Comparison of ENCODE assay signal across 8 cellular contexts in the genomic region with DNA sequence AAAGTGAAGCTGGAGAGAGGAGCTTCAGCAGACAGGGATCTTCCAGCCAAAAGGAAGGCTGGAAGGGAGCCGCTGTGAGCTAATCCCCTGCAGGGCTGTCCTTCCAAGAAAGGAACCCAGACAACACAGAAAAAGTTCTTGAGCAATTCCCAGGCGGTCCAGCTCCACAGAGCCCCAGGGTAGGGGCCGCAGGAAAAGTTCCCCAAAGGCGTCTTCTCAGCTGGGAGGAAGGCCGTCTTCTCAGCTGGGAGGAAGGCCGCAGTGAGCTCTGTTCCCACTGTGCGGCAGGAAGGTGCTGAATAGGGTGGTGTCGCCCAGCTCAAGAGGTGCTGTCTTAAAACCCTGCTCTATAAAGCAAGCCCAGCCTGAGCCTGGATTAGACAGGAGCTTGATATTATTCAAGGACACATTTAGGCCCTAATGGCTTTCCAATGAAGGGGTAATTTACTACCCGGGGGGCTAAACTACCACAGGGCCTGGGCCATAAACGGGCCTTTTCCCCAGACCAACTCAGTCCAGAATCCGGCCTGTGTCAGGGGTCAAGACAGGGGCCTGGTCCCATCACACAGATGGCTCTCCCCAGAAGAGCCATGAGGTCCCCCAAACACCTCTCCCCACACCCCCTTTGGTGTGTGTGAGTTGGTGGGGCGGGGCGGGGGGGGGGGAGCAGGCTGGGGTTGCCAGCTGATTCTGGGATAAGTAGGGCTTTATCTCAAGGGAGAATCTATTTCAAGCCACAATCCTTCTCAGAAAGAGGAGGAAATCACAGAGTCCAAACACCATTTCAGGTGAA.
A peak's percentile ranks its signal among the peaks of the same experiment; 100 is the strongest.
DNase-seq lines count a peak whose midpoint lies in the region; ATAC-seq and TF ChIP-seq lines count a peak whose summit lies in the region.

No MANE protein-coding gene starts in this region.

- H3K4me3 Mint-ChIP-seq in activated B cell treated with CpG ODN at 0.5 μM for 24 hours, result peak overlapping the region; percentile 67

- H3K27me3 Mint-ChIP-seq in activated B cell treated with CpG ODN at 0.5 μM for 24 hours, result no peaks in the 10 kb centered on the region

- peak overlapping the region in 1 of 2 donors; percentile 84 for H3K4me3 ChIP-seq in right atrium auricular region
- peak overlapping the region; percentile 78 for H3K4me3 ChIP-seq in retinal pigment epithelial cell (ENCODE audit: low read length)
- no peak overlapping the region for H3K4me3 ChIP-seq in lower leg skin (ENCODE audit: low read depth, poor library complexity, severe bottlenecking)

- no peaks in the 10 kb centered on the region for H3K36me3 ChIP-seq in right atrium auricular region

- no peak overlapping the region for H3K27ac Mint-ChIP-seq in activated B cell treated with CpG ODN at 0.5 μM for 24 hours

- H3K4me1 Mint-ChIP-seq in activated B cell treated with CpG ODN at 0.5 μM for 24 hours, result peaks cover 19% of the 10 kb centered on the region

- peaks cover 0 to 46% of the 10 kb centered on the region in 2 donors for H3K4me1 ChIP-seq in right atrium auricular region

- no peaks in the 10 kb centered on the region for H3K9me3 Mint-ChIP-seq in activated B cell treated with CpG ODN at 0.5 μM for 24 hours

- H3K36me3 Mint-ChIP-seq in activated B cell treated with CpG ODN at 0.5 μM for 24 hours (ENCODE audit: low read depth), result peaks cover 3% of the 10 kb centered on the region

- H3K27ac ChIP-seq in right atrium auricular region, result peak overlapping the region; percentile 75 to 77

- ATAC-seq in activated B cell treated with CpG ODN at 0.5 μM for 24 hours (ENCODE audit: low read depth), result no peak

- DNase-seq in GM20000 (ENCODE audit: low spot score), result peak; percentile 21
- DNase-seq in activated B cell treated with CpG ODN at 0.5 μM for 24 hours, result no peak
- no peak for DNase-seq in right atrium auricular region (ENCODE audit: low spot score)
- no peak for DNase-seq in retinal pigment epithelial cell (ENCODE audit: low read depth)
- DNase-seq in lower leg skin (ENCODE audit: low spot score in 2 of 2), result no peak
- no peak for DNase-seq in NCI-H510A treated with DMSO at 0.1 percent for 48 hours (lab: John Stamatoyannopoulos, UW)
- no peak for DNase-seq in NCI-H345 treated with DMSO at 0.1 percent for 48 hours (lab: John Stamatoyannopoulos, UW; ENCODE audit: unreplicated experiment)
- DNase-seq in NCI-H2081 treated with DMSO at 0.1 percent for 48 hours (lab: John Stamatoyannopoulos, UW), result no peak

- no peak for TF ChIP-seq POLR2A in lower leg skin (IDR thresholded peaks at IDR 0.05)

- TF ChIP-seq CTCF in GM20000 (IDR thresholded peaks at IDR 0.05; ENCODE audit: extremely low read depth, missing control alignments) (no peak), activated B cell treated with CpG ODN at 0.5 μM for 24 hours (IDR thresholded peaks at IDR 0.05) (no peak), right atrium auricular region (IDR thresholded peaks at IDR 0.05) (no peak), retinal pigment epithelial cell (conservative IDR thresholded peaks at IDR 0.05; ENCODE audit: low read depth, low read length) (no peak), lower leg skin (IDR thresholded peaks at IDR 0.05) (no peak)

- intact Hi-C loops in activated B cell treated with CpG ODN at 0.5 μM for 24 hours (cut with micrococcal nuclease), result loop anchor here (5.0 kb wide), 1 partner anchor 124 kb away; the partner anchor contains the start of gene ASXL1
- intact Hi-C loops in lower leg skin (cut with DNase I; ENCODE audit: low total_unique reads), result no loop called here

- H3K9me3 ChIP-seq in right atrium auricular region, result no peaks in the 10 kb centered on the region

- 49 to 57% methylated on average over 13 of the region's 13 CpGs for WGBS in lower leg skin, 2 donors

- POLR2A ChIA-PET in activated B cell treated with CpG ODN at 0.5 μM for 24 hours (lab: Charles Lee), result no interaction called here

- CTCF ChIA-PET in activated B cell treated with CpG ODN at 0.5 μM for 24 hours (lab: Charles Lee), result no interaction called here

- no peaks in the 10 kb centered on the region for H3K27me3 ChIP-seq in right atrium auricular region
